ENCODE assay signal across 8 cellular contexts in the genomic region with DNA sequence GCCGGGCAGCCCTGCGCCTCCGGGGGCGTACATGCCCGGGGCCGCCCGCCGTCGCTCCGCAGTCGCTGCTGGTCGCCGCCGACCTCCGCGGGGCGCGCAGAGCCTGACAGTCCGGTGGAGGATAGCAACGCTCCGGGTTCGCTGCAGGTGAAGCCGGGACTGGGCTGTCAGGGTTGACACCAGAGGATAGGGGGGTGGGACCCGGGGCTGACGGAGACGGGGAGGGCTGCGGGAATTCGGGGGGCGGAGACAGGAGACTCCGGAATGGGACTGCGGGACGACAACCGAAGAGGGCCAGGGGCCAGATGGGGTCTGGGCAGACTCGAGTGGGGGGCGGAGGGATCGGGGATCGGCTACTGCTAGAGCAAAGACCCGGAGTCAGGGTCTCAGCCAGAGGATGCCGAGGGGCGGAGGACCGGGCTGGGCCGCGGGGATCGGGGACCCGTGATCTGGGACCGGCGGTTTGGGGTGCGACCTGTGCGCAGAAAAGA. TPM values are rescaled to one million over a fixed set of nuclear protein-coding genes. Genes with fewer than 3 reads are reported as not detected.
DNase-seq lines count a peak whose midpoint lies in the region; ATAC-seq, FAIRE-seq and TF ChIP-seq lines count a peak whose summit lies in the region.

No MANE protein-coding gene starts in this region.

- no peak for TF ChIP-seq POLR2A in GM12892 (IDR thresholded peaks at IDR 0.05; ENCODE audit: low read depth, low read length)

- peaks cover 24% of the 10 kb centered on the region for H3K4me1 Mint-ChIP-seq in GM23338

- ATAC-seq in GM23338 (peak; percentile 31), Right ventricle myocardium superior (ENCODE audit: poor library complexity) (peak; percentile 23)

- peaks cover 12% of the 10 kb centered on the region for H3K27me3 Mint-ChIP-seq in GM23338 (ENCODE audit: insufficient read depth, low read depth, poor library complexity)

- intact Hi-C loops in Right ventricle myocardium superior (cut with DNase I) (loop anchor here (10.0 kb wide), 1 partner anchor 121 kb away; the partner anchor contains the start of gene DUSP2), posterior vena cava (cut with DNase I) (loop anchor here in 1 of 2 donors (10.0 kb wide), 1 partner anchor 61 kb away; the partner anchor contains the start of gene STARD7)

- peak overlapping the region; percentile 100 for H3K4me3 Mint-ChIP-seq in GM23338

- no peak overlapping the region; the same call in 1 of the 2 replicates for H3K27ac Mint-ChIP-seq in GM23338

- peaks cover 31% of the 10 kb centered on the region for H3K36me3 Mint-ChIP-seq in GM23338 (ENCODE audit: low read depth)

- H3K79me2 ChIP-seq in GM23338 (replicated peaks; ENCODE audit: insufficient read depth) = peaks cover 55% of the 10 kb centered on the region

- no peak for TF ChIP-seq CTCF in GM23338 (conservative IDR thresholded peaks at IDR 0.05; ENCODE audit: low read depth in 2 of 2)

- H3F3A ChIP-seq in GM23338 (replicated peaks; ENCODE audit: low read depth) = peaks cover 10% of the 10 kb centered on the region

- peak; percentile 34 for DNase-seq in EL
- peak; percentile 66 for DNase-seq in GM23338 (ENCODE audit: low spot score)
- DNase-seq in NCI-H146 (lab: John Stamatoyannopoulos, UW) = peak; percentile 55
- DNase-seq in activated naive CD4-positive, alpha-beta T cell treated with anti-CD3 and anti-CD28 coated beads, Interleukin-2, amount 50 U/mL, for 16 hours = peak; percentile 33
- no peak for DNase-seq in Right ventricle myocardium superior
- peak; percentile 86 for DNase-seq in posterior vena cava (ENCODE audit: low spot score)
- no peak for DNase-seq in globus pallidus (ENCODE audit: low spot score)
- DNase-seq in GM12892 (ENCODE audit: insufficient read length) = no peak

- no peak overlapping the region for H3K27ac ChIP-seq in GM23338 (ENCODE audit: low read depth)

- no peaks in the 10 kb centered on the region for H3K27me3 ChIP-seq in GM23338 (ENCODE audit: insufficient read depth)

- peaks cover 42% of the 10 kb centered on the region for H4K20me1 ChIP-seq in GM23338 (replicated peaks; ENCODE audit: insufficient read depth)

- FAIRE-seq in GM12892 (lab: Jason Lieb, UNC) = no peak

- peak overlapping the region; percentile 93 for H3K4me2 ChIP-seq in GM23338

- peak overlapping the region; percentile 100 for H3K4me3 ChIP-seq in GM23338

- H3K36me3 ChIP-seq in GM23338 (ENCODE audit: insufficient read depth) = peaks cover 15% of the 10 kb centered on the region

- peak overlapping the region; percentile 83; the same call in 1 of the 2 replicates for H2AFZ ChIP-seq in GM23338

- peaks cover 10% of the 10 kb centered on the region; the same call in 1 of the 2 replicates for H3K4me1 ChIP-seq in GM23338 (ENCODE audit: insufficient read depth)

- no peaks in the 10 kb centered on the region; the same call in 2 of the 3 replicates for H3K9me3 Mint-ChIP-seq in GM23338

- H3K9me2 ChIP-seq in GM23338 (ENCODE audit: insufficient read depth) = no peaks in the 10 kb centered on the region

TF ChIP-seq in GM23338, 12 proteins besides CTCF, POLR2A, EP300 and RAD21:
- no peak for TF ChIP-seq NANOG (IDR thresholded peaks at IDR 0.05; ENCODE audit: borderline replicate concordance)
- TF ChIP-seq, protein P1, sequence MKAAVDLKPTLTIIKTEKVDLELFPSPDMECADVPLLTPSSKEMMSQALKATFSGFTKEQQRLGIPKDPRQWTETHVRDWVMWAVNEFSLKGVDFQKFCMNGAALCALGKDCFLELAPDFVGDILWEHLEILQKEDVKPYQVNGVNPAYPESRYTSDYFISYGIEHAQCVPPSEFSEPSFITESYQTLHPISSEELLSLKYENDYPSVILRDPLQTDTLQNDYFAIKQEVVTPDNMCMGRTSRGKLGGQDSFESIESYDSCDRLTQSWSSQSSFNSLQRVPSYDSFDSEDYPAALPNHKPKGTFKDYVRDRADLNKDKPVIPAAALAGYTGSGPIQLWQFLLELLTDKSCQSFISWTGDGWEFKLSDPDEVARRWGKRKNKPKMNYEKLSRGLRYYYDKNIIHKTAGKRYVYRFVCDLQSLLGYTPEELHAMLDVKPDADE (IDR thresholded peaks at IDR 0.05) = no peak

RNA-seq across cellular contexts. Expression of gene TMEM127, which starts 0.4 kb away (rescaled TPM):
- 19.9 and 24.6 TPM in 2 replicates for total RNA-seq in GM23338 (2014; rRNA removed; shearing (Covaris generic))
- 4.5 and 4.9 TPM in 2 replicates for polyA plus RNA-seq in GM23338 (2016; fragmentation: Nextera tagmentation; extraction: Ambion mirVana)
- total RNA-seq in Right ventricle myocardium superior (67.3 TPM), posterior vena cava (10 to 100 TPM; 49.2 to 52.4 TPM)
- 9.1 TPM for polyA plus RNA-seq in GM12892 (2012; ENCODE audit: missing spikeins)

RNA-seq across cellular contexts. Expression of gene CIAO1, which starts 0.6 kb away (rescaled TPM):
- 87.0 and 119 TPM in 2 replicates for total RNA-seq in GM23338 (2014; rRNA removed; shearing (Covaris generic))
- 44.1 and 48.8 TPM in 2 replicates for polyA plus RNA-seq in GM23338 (2016; fragmentation: Nextera tagmentation; extraction: Ambion mirVana)
- 62.3 TPM for total RNA-seq in Right ventricle myocardium superior
- total RNA-seq in posterior vena cava = 10 to 100 TPM; 41.9 to 46.4 TPM
- polyA plus RNA-seq in GM12892 (2012; ENCODE audit: missing spikeins) = 34.5 TPM

RNA-seq across cellular contexts. Expression of gene SNRNP200, which starts 40.0 kb away (rescaled TPM):
- total RNA-seq in GM23338 (2014; rRNA removed; shearing (Covaris generic)) = 174 and 179 TPM in 2 replicates
- polyA plus RNA-seq in GM23338 (2016; fragmentation: Nextera tagmentation; extraction: Ambion mirVana) = 70.7 and 72.3 TPM in 2 replicates
- total RNA-seq in Right ventricle myocardium superior = 50.1 TPM
- total RNA-seq in posterior vena cava = 10 to 100 TPM; 67.2 to 78.3 TPM
- polyA plus RNA-seq in GM12892 (2012; ENCODE audit: missing spikeins) = 79.0 TPM

RNA-seq across cellular contexts. Expression of gene STARD7, which starts 56.8 kb away (rescaled TPM):
- 222 TPM in 2 replicates for total RNA-seq in GM23338 (2014; rRNA removed; shearing (Covaris generic))
- 72.0 and 72.2 TPM in 2 replicates for polyA plus RNA-seq in GM23338 (2016; fragmentation: Nextera tagmentation; extraction: Ambion mirVana)
- total RNA-seq in Right ventricle myocardium superior (179 TPM), posterior vena cava (10 to 100 TPM; 68.0 to 71.4 TPM)
- polyA plus RNA-seq in GM12892 (2012; ENCODE audit: missing spikeins) = 95.5 TPM

RNA-seq across cellular contexts. Expression of gene ITPRIPL1, which starts 59.7 kb away (rescaled TPM):
- total RNA-seq in GM23338 (2014; rRNA removed; shearing (Covaris generic)) = 9.3 and 14.0 TPM in 2 replicates
- polyA plus RNA-seq in GM23338 (2016; fragmentation: Nextera tagmentation; extraction: Ambion mirVana) = 4.5 and 5.3 TPM in 2 replicates
- total RNA-seq in Right ventricle myocardium superior = 1.0 TPM
- total RNA-seq in posterior vena cava = 1 to 10 TPM in 1 of 2 donors, under 1 TPM in 1; 0.69 to 1.5 TPM
- 11.7 TPM for polyA plus RNA-seq in GM12892 (2012; ENCODE audit: missing spikeins)

Comparison
In these comparisons a context has a peak if more than half of its experiments do, and no peak if none do; other contexts are left out.
1. DNase-seq: peak in EL (single experiment), GM23338 (single experiment), NCI-H146 (single experiment), activated naive CD4-positive, alpha-beta T cell treated with anti-CD3 and anti-CD28 coated beads, Interleukin-2, amount 50 U/mL, for 16 hours (single experiment) and posterior vena cava (single experiment); none in Right ventricle myocardium superior (single experiment), globus pallidus (single experiment) and GM12892 (single experiment).